8 cellular contexts compared by ENCODE assay signal in genomic region chr7:47266131-47266706, GRCh38.
DNase-seq lines count a peak whose midpoint lies in the region; ATAC-seq and TF ChIP-seq lines count a peak whose summit lies in the region.

No MANE protein-coding gene starts in this region.

- DNase-seq in activated CD4-positive, CD25-positive, alpha-beta regulatory T cell treated with anti-CD3 and anti-CD28 coated beads, Interleukin-2, amount 50 U/mL, for 72 hours = peak; percentile 44
- DNase-seq in activated CD4-positive, CD25-positive, alpha-beta regulatory T cell (lab: John Stamatoyannopoulos, UW) = no peak
- DNase-seq in GM23338 (ENCODE audit: low spot score) = peak; percentile 77
- peak; percentile 87 for DNase-seq in Karpas-422
- DNase-seq in SK-N-SH = peak; percentile 83
- peak; percentile 45 for DNase-seq in dedifferentiated amniotic fluid mesenchymal stem cell (ENCODE audit: extremely low spot score)
- peak; percentile 47 to 88 for DNase-seq in lower leg skin (ENCODE audit: low spot score in 2 of 2)
- peak; percentile 63 for DNase-seq in stomach

- H3K36me3 Mint-ChIP-seq in GM23338 (ENCODE audit: low read depth) = no peaks in the 10 kb centered on the region

- H4K20me1 ChIP-seq in GM23338 (replicated peaks; ENCODE audit: insufficient read depth) (no peaks in the 10 kb centered on the region), Karpas-422 (ENCODE audit: insufficient read depth, low read depth, low read length) (no peaks in the 10 kb centered on the region), SK-N-SH (ENCODE audit: insufficient read depth) (no peaks in the 10 kb centered on the region)

- H3K4me3 Mint-ChIP-seq in GM23338 = no peak overlapping the region

- no peak for TF ChIP-seq POLR2A in lower leg skin (IDR thresholded peaks at IDR 0.05)
- no peak for TF ChIP-seq POLR2A in stomach (IDR thresholded peaks at IDR 0.05)

- H3K4me3 ChIP-seq in GM23338 = no peak overlapping the region
- no peak overlapping the region for H3K4me3 ChIP-seq in Karpas-422 (ENCODE audit: low read length)
- no peak overlapping the region; a peak in 1 of 4 replicates for H3K4me3 ChIP-seq in SK-N-SH (ENCODE audit: low read depth in 2 of 2, low read length in 1 of 2)
- H3K4me3 ChIP-seq in lower leg skin (ENCODE audit: low read depth, poor library complexity, severe bottlenecking) = no peak overlapping the region
- peak overlapping the region in 1 of 4 donors; percentile 3 for H3K4me3 ChIP-seq in stomach

- no peaks in the 10 kb centered on the region; the same call in 2 of the 3 replicates for H3K9me3 Mint-ChIP-seq in GM23338

- H3K4me1 Mint-ChIP-seq in GM23338 = peaks cover 7% of the 10 kb centered on the region; the same call in 2 of the 3 replicates

- H3K27me3 Mint-ChIP-seq in GM23338 (ENCODE audit: insufficient read depth, low read depth, poor library complexity) = peaks cover 5% of the 10 kb centered on the region

- H3K27me3 ChIP-seq in GM23338 (ENCODE audit: insufficient read depth) (no peaks in the 10 kb centered on the region), Karpas-422 (ENCODE audit: low read length) (no peaks in the 10 kb centered on the region), SK-N-SH (ENCODE audit: insufficient read depth) (no peaks in the 10 kb centered on the region), stomach (no peaks in the 10 kb centered on the region)

- peak; percentile 96 to 99 for TF ChIP-seq CTCF in GM23338 (conservative IDR thresholded peaks at IDR 0.05; ENCODE audit: low read depth in 2 of 2)
- TF ChIP-seq CTCF in SK-N-SH (IDR thresholded peaks at IDR 0.05) = peak; percentile 99
- TF ChIP-seq CTCF in lower leg skin (IDR thresholded peaks at IDR 0.05) = peak in 1 of 3 donors; percentile 76
- TF ChIP-seq CTCF in stomach (IDR thresholded peaks at IDR 0.05) = peak in 5 of 7 experiments; percentile 82 to 90 (median 87)

- H3K79me2 ChIP-seq in GM23338 (replicated peaks; ENCODE audit: insufficient read depth) (no peaks in the 10 kb centered on the region), Karpas-422 (ENCODE audit: low read length) (no peaks in the 10 kb centered on the region), SK-N-SH (ENCODE audit: insufficient read depth) (no peaks in the 10 kb centered on the region)

- H3F3A ChIP-seq in GM23338 (replicated peaks; ENCODE audit: low read depth) = no peaks in the 10 kb centered on the region
- H3F3A ChIP-seq in SK-N-SH (replicated peaks; ENCODE audit: insufficient read depth) = no peaks in the 10 kb centered on the region

- CTCF ChIA-PET in SK-N-SH (lab: Yijun Ruan, JAX) = interaction anchor here (0.5 to 8.0 kb wide), 148 partner anchors 11 to 1363 kb away, joined by 3 to 275 read pairs (median 5); partner anchors contain the start of genes TNS3 and UPP1

- no peak overlapping the region for H3K27ac Mint-ChIP-seq in GM23338

- H3K9me3 ChIP-seq in Karpas-422 (ENCODE audit: low read length) = no peaks in the 10 kb centered on the region
- H3K9me3 ChIP-seq in SK-N-SH = no peaks in the 10 kb centered on the region
- H3K9me3 ChIP-seq in stomach = peaks cover 0 to 12% (median 6%) of the 10 kb centered on the region in 4 donors

- WGBS in SK-N-SH (ENCODE audit: low lambda C conversion rate) = 33% methylated on average over 7 of the region's 7 CpGs
- 16 to 21% methylated on average over 7 of the region's 7 CpGs for WGBS in lower leg skin, 2 donors
- WGBS in stomach, 5 donors = 14 to 20% (median 15%) methylated on average over 7 of the region's 7 CpGs

- H3K27ac ChIP-seq in GM23338 (ENCODE audit: low read depth) (no peak overlapping the region), Karpas-422 (ENCODE audit: low read length) (peak overlapping the region; percentile 24; the same call in 1 of the 2 replicates), SK-N-SH (ENCODE audit: low read depth in 2 of 2, low read length in 1 of 2) (no peak overlapping the region), stomach (peak overlapping the region in 4 of 5 donors; percentile 26 to 65 (median 57))

- H3K4me2 ChIP-seq in GM23338 (no peak overlapping the region), Karpas-422 (ENCODE audit: low read depth, low read length, poor library complexity, severe bottlenecking) (no peak overlapping the region), SK-N-SH (no peak overlapping the region)

- TF ChIP-seq EP300 in SK-N-SH (IDR thresholded peaks at IDR 0.05; ENCODE audit: borderline replicate concordance in 1 of 2, low read depth in 1 of 2, low read length in 1 of 2) = no peak
- no peak for TF ChIP-seq EP300 in stomach (IDR thresholded peaks at IDR 0.05)

- H2AFZ ChIP-seq in GM23338 (no peak overlapping the region), Karpas-422 (ENCODE audit: low read length) (no peak overlapping the region), SK-N-SH (ENCODE audit: low read depth) (no peak overlapping the region)

- H3K4me1 ChIP-seq in GM23338 (ENCODE audit: insufficient read depth) (no peaks in the 10 kb centered on the region), Karpas-422 (ENCODE audit: low read length) (peaks cover 9% of the 10 kb centered on the region), SK-N-SH (ENCODE audit: control insufficient read depth in 1 of 2, insufficient read depth in 2 of 2, low read depth in 1 of 2, low read length in 1 of 2) (peaks cover 0 to 2% of the 10 kb centered on the region in 2 experiments; a peak in 1 of 4 replicates), stomach (peaks cover 8 to 12% (median 11%) of the 10 kb centered on the region in 4 donors)

- POLR2A ChIA-PET in SK-N-SH (lab: Yijun Ruan, JAX) = interaction anchor here (0.8 to 1.2 kb wide), 2 partner anchors 12 to 162 kb away, joined by 3 to 4 read pairs; no protein-coding TSS in a partner anchor

- intact Hi-C loops in lower leg skin (cut with DNase I; ENCODE audit: low total_unique reads) = loop anchor here (5.0 kb wide), 1 partner anchor 551 kb away; no protein-coding TSS in a partner anchor
- intact Hi-C loops in stomach (cut with DNase I; ENCODE audit: low total_unique reads) = no loop called here

- ATAC-seq in GM23338 = peak; percentile 93

- H3K36me3 ChIP-seq in GM23338 (ENCODE audit: insufficient read depth) (no peaks in the 10 kb centered on the region), Karpas-422 (ENCODE audit: insufficient read depth, low read length) (peaks cover 3% of the 10 kb centered on the region; the same call in 1 of the 2 replicates), SK-N-SH (replicated peaks in 1 of 2; ENCODE audit: control insufficient read depth in 1 of 2, insufficient read depth in 2 of 2, low read length in 1 of 2) (no peaks in the 10 kb centered on the region), stomach (peaks cover 0 to 5% (median 0%) of the 10 kb centered on the region in 4 donors)

- H3K9me2 ChIP-seq in GM23338 (ENCODE audit: insufficient read depth) (no peaks in the 10 kb centered on the region), Karpas-422 (replicated peaks; ENCODE audit: insufficient read depth, low read length) (no peaks in the 10 kb centered on the region), SK-N-SH (no peaks in the 10 kb centered on the region)

- TF ChIP-seq RAD21 in SK-N-SH (IDR thresholded peaks at IDR 0.05; ENCODE audit: low read length) = peak; percentile 100

- H3K9ac ChIP-seq in Karpas-422 (ENCODE audit: low read length) (no peak overlapping the region), SK-N-SH (no peak overlapping the region)

TF ChIP-seq in GM23338, 12 proteins besides CTCF, POLR2A, EP300 and RAD21 (continues in another document):
- TF ChIP-seq, protein P1, sequence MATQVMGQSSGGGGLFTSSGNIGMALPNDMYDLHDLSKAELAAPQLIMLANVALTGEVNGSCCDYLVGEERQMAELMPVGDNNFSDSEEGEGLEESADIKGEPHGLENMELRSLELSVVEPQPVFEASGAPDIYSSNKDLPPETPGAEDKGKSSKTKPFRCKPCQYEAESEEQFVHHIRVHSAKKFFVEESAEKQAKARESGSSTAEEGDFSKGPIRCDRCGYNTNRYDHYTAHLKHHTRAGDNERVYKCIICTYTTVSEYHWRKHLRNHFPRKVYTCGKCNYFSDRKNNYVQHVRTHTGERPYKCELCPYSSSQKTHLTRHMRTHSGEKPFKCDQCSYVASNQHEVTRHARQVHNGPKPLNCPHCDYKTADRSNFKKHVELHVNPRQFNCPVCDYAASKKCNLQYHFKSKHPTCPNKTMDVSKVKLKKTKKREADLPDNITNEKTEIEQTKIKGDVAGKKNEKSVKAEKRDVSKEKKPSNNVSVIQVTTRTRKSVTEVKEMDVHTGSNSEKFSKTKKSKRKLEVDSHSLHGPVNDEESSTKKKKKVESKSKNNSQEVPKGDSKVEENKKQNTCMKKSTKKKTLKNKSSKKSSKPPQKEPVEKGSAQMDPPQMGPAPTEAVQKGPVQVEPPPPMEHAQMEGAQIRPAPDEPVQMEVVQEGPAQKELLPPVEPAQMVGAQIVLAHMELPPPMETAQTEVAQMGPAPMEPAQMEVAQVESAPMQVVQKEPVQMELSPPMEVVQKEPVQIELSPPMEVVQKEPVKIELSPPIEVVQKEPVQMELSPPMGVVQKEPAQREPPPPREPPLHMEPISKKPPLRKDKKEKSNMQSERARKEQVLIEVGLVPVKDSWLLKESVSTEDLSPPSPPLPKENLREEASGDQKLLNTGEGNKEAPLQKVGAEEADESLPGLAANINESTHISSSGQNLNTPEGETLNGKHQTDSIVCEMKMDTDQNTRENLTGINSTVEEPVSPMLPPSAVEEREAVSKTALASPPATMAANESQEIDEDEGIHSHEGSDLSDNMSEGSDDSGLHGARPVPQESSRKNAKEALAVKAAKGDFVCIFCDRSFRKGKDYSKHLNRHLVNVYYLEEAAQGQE (IDR thresholded peaks at IDR 0.05; ENCODE audit: unreplicated experiment) = no peak

TF ChIP-seq in SK-N-SH, 30 proteins besides CTCF, POLR2A, EP300 and RAD21 (continues in another document):
- peak; percentile 22; the same call in 1 of the 2 replicates for TF ChIP-seq TCF12 (IDR thresholded peaks at IDR 0.05)

Comparison
In these comparisons a context has a peak if more than half of its experiments do, and no peak if none do; other contexts are left out.
1. DNase-seq: peak in activated CD4-positive, CD25-positive, alpha-beta regulatory T cell treated with anti-CD3 and anti-CD28 coated beads, Interleukin-2, amount 50 U/mL, for 72 hours (single experiment), GM23338 (single experiment), Karpas-422 (single experiment), SK-N-SH (single experiment), dedifferentiated amniotic fluid mesenchymal stem cell (single experiment), lower leg skin (2 of 2) and stomach (single experiment); none in activated CD4-positive, CD25-positive, alpha-beta regulatory T cell (0 of 4).
2. H3K27ac ChIP-seq: peak in Karpas-422 (single experiment) and stomach (4 of 5); none in GM23338 (single experiment) and SK-N-SH (0 of 2).